Comparison of ENCODE assay signal across 8 cellular contexts in genomic region chr4:111854494-111855087, GRCh38.
DNase-seq lines count a peak whose midpoint lies in the region; ATAC-seq, FAIRE-seq and TF ChIP-seq lines count a peak whose summit lies in the region.

No MANE protein-coding gene starts in this region.

- no peaks in the 10 kb centered on the region for H3K79me1 ChIP-seq in mesendoderm (ENCODE audit: low read length)

- POLR2A ChIA-PET in A673 (lab: Charles Lee; ENCODE audit: low non-redundant PET): no interaction called here

- FAIRE-seq in bronchial epithelial cell (lab: Jason Lieb, UNC): no peak

- H3K9ac ChIP-seq in mesendoderm (ENCODE audit: low read length): no peak overlapping the region

- WGBS in mesendoderm (ENCODE audit: extremely low coverage, insufficient coverage, low lambda C conversion rate): no CpG with 5 or more reads among the region's 1 CpG

- no TSS peak for BruUV-seq in A673 (replicated peaks; lab: Mats Ljungman, UMichigan)

- peak; percentile 48 for DNase-seq in A673 (ENCODE audit: low spot score)
- peak; percentile 18 to 64 for DNase-seq in NCI-H526 (lab: John Stamatoyannopoulos, UW)
- DNase-seq in bronchial epithelial cell (ENCODE audit: low read depth): peak; percentile 49
- peak; percentile 44 for DNase-seq in mesendoderm
- no peak for DNase-seq in NCI-H524 treated with DMSO at 0.1 percent for 48 hours (lab: John Stamatoyannopoulos, UW)

- H2BK5ac ChIP-seq in mesendoderm (ENCODE audit: low read length): no peak overlapping the region

- no peak overlapping the region for H3K18ac ChIP-seq in mesendoderm (ENCODE audit: low read length)

- H4K5ac ChIP-seq in mesendoderm (ENCODE audit: low read length): no peak overlapping the region

- peak; percentile 78 for ATAC-seq in HG02852 (IDR thresholded peaks at IDR 0.05; ENCODE audit: unreplicated experiment)
- ATAC-seq in stimulated activated memory B cell treated with anti-CD40 and anti-IgM and Interleukin-4, amounts not matched to agents 10 μg/mL and 1 μg/mL and 100 μg/mL, for 72 hours: no peak

- intact Hi-C loops in A673 (cut with micrococcal nuclease; ENCODE audit: unreplicated experiment): loop anchor here (1.0 to 10.0 kb wide), 4 partner anchors 176 to 1222 kb away; no protein-coding TSS in a partner anchor

- H3K36me3 Mint-ChIP-seq in stimulated activated memory B cell treated with anti-CD40 and anti-IgM and Interleukin-4, amounts not matched to agents 10 μg/mL and 1 μg/mL and 100 μg/mL, for 72 hours: no peaks in the 10 kb centered on the region

- H3K27me3 ChIP-seq in A673 (replicated peaks; ENCODE audit: insufficient read depth, low read depth, low read length, poor library complexity) (no peaks in the 10 kb centered on the region), bronchial epithelial cell (ENCODE audit: control insufficient read depth, insufficient read depth, low read length) (no peaks in the 10 kb centered on the region), mesendoderm (ENCODE audit: insufficient read depth, low read length, poor library complexity) (no peaks in the 10 kb centered on the region)

- no peaks in the 10 kb centered on the region for H3K79me2 ChIP-seq in mesendoderm (ENCODE audit: control insufficient read depth, insufficient read depth, low read length)

- H3K9me3 ChIP-seq in A673 (ENCODE audit: low read depth, low read length, poor library complexity, severe bottlenecking): no peaks in the 10 kb centered on the region

- H2AK5ac ChIP-seq in mesendoderm (ENCODE audit: low read length): no peak overlapping the region

- H3K4me1 ChIP-seq in A673 (ENCODE audit: insufficient read depth, low read length, poor library complexity, severe bottlenecking): no peaks in the 10 kb centered on the region
- no peaks in the 10 kb centered on the region for H3K4me1 ChIP-seq in mesendoderm (ENCODE audit: control insufficient read depth, low read depth, low read length)

- no peaks in the 10 kb centered on the region for H3K4me1 Mint-ChIP-seq in stimulated activated memory B cell treated with anti-CD40 and anti-IgM and Interleukin-4, amounts not matched to agents 10 μg/mL and 1 μg/mL and 100 μg/mL, for 72 hours

- H3K36me3 ChIP-seq in A673 (ENCODE audit: insufficient read depth, low read length, poor library complexity, severe bottlenecking) (no peaks in the 10 kb centered on the region), bronchial epithelial cell (ENCODE audit: control insufficient read depth, insufficient read depth, low read length) (no peaks in the 10 kb centered on the region), mesendoderm (ENCODE audit: control insufficient read depth, insufficient read depth, low read length) (no peaks in the 10 kb centered on the region)

- no peak overlapping the region for H4K8ac ChIP-seq in mesendoderm (ENCODE audit: low read depth, low read length)

- peaks cover 7% of the 10 kb centered on the region for H3K27me3 Mint-ChIP-seq in stimulated activated memory B cell treated with anti-CD40 and anti-IgM and Interleukin-4, amounts not matched to agents 10 μg/mL and 1 μg/mL and 100 μg/mL, for 72 hours

- CTCF ChIA-PET in A673 (lab: Charles Lee): interaction anchor here (0.6 to 2.2 kb wide), 7 partner anchors 9 to 1812 kb away, joined by 4 to 10 read pairs (median 4); no protein-coding TSS in a partner anchor

- H3K27ac Mint-ChIP-seq in stimulated activated memory B cell treated with anti-CD40 and anti-IgM and Interleukin-4, amounts not matched to agents 10 μg/mL and 1 μg/mL and 100 μg/mL, for 72 hours: no peak overlapping the region

- H2BK120ac ChIP-seq in mesendoderm (ENCODE audit: low read depth, low read length): no peak overlapping the region

- H3K4me3 ChIP-seq in A673 (ENCODE audit: low read depth, low read length, poor library complexity, severe bottlenecking): no peak overlapping the region
- no peak overlapping the region for H3K4me3 ChIP-seq in bronchial epithelial cell (ENCODE audit: low read depth, low read length)
- H3K4me3 ChIP-seq in mesendoderm (ENCODE audit: low read length): no peak overlapping the region

- TF ChIP-seq CTCF in A673 (conservative IDR thresholded peaks at IDR 0.05; ENCODE audit: low read depth, low read length) (peak; percentile 76), GM12872 (IDR thresholded peaks at IDR 0.05; ENCODE audit: insufficient read depth, low read depth, low read length) (peak; percentile 65), bronchial epithelial cell (IDR thresholded peaks at IDR 0.05; ENCODE audit: insufficient read depth, low read length, severe bottlenecking) (peak; percentile 60)

- H3K9me3 Mint-ChIP-seq in stimulated activated memory B cell treated with anti-CD40 and anti-IgM and Interleukin-4, amounts not matched to agents 10 μg/mL and 1 μg/mL and 100 μg/mL, for 72 hours: no peaks in the 10 kb centered on the region

- H2BK15ac ChIP-seq in mesendoderm (replicated peaks; ENCODE audit: low read depth): no peak overlapping the region

- no peak overlapping the region for H3K56ac ChIP-seq in mesendoderm (ENCODE audit: low read length)

- no peak overlapping the region for H3K4ac ChIP-seq in mesendoderm (ENCODE audit: low read depth, low read length)

- H3K4me2 ChIP-seq in mesendoderm (ENCODE audit: low read length): no peak overlapping the region

- H3K27ac ChIP-seq in A673 (ENCODE audit: low read depth, low read length, poor library complexity, severe bottlenecking) (no peak overlapping the region), mesendoderm (ENCODE audit: low read depth, low read length) (no peak overlapping the region)

- no peak overlapping the region for H3K4me3 Mint-ChIP-seq in stimulated activated memory B cell treated with anti-CD40 and anti-IgM and Interleukin-4, amounts not matched to agents 10 μg/mL and 1 μg/mL and 100 μg/mL, for 72 hours

- no peak overlapping the region for H3K23ac ChIP-seq in mesendoderm (ENCODE audit: low read length)
